In genomic region chr1:112981461-112982233, GRCh38 we compare ENCODE assay signal across 19 cellular contexts.
DNase-seq lines count a peak whose midpoint lies in the region; ATAC-seq lines count a peak whose summit lies in the region.
"Had no signal": no experiment of that assay in that cellular context is flagged by ENCODE, and none has a peak within 500 bp of the region (broad histone marks: within the 10 kb centered on the region; RNA-seq: fewer than 3 reads in every experiment).

No MANE protein-coding gene starts in this region.

- ATAC-seq in GM18511 (IDR thresholded peaks at IDR 0.05; ENCODE audit: unreplicated experiment) (no peak), HG02981 (IDR thresholded peaks at IDR 0.05; ENCODE audit: unreplicated experiment) (no peak)

- peaks cover 31 to 69% (median 48%) of the 10 kb centered on the region in 10 experiments for H3K4me1 ChIP-seq in BLaER1 treated with 17β-estradiol and CSF1 and Interleukin-3, amounts not matched to agents 10 nM and 100 nM

- H3K27me3 Mint-ChIP-seq in dendritic cell treated with granulocyte-macrophage colony-stimulating factor and Interleukin-4, amounts not matched to agents 40 ng/mL and 50 ng/mL, for 4 days, result no peaks in the 10 kb centered on the region
- H3K27me3 Mint-ChIP-seq: activated CD4-positive, alpha-beta memory T cell treated with anti-CD3 and anti-CD28 coated beads, Interleukin-2, amount 10 ng/mL, durations not matched to agents 7 days and 5 days; activated naive CD8-positive, alpha-beta T cell treated with anti-CD3 and anti-CD28 coated beads, Interleukin-2, amount 10 ng/mL, durations not matched to agents 7 days and 5 days; CD4-positive, alpha-beta memory T cell; central memory CD8-positive, alpha-beta T cell had no signal

- peak overlapping the region; percentile 53 for H3K4me3 Mint-ChIP-seq in dendritic cell treated with granulocyte-macrophage colony-stimulating factor and Interleukin-4, amounts not matched to agents 40 ng/mL and 50 ng/mL, for 4 days
- H3K4me3 Mint-ChIP-seq: activated CD4-positive, alpha-beta memory T cell treated with anti-CD3 and anti-CD28 coated beads, Interleukin-2, amount 10 ng/mL, durations not matched to agents 7 days and 5 days; activated naive CD8-positive, alpha-beta T cell treated with anti-CD3 and anti-CD28 coated beads, Interleukin-2, amount 10 ng/mL, durations not matched to agents 7 days and 5 days; CD4-positive, alpha-beta memory T cell; central memory CD8-positive, alpha-beta T cell; T-helper 2 cell treated with Interferon-gamma antibody and Interleukin-4, amounts not matched to agents 5 μg/mL and 100 μg/mL, for 36 hours had no signal

- intact Hi-C loops in dendritic cell treated with granulocyte-macrophage colony-stimulating factor and Interleukin-4, amounts not matched to agents 40 ng/mL and 50 ng/mL, for 4 days (cut with micrococcal nuclease), result loop anchor here (2.0 kb wide), 1 partner anchor 25 kb away; the partner anchor contains the start of gene SLC16A1

- peak overlapping the region in 6 of 11 experiments; percentile 46 to 78 (median 69); a peak in 12 of 22 replicates for H3K27ac ChIP-seq in BLaER1 treated with 17β-estradiol and CSF1 and Interleukin-3, amounts not matched to agents 10 nM and 100 nM
- H3K27ac ChIP-seq: skin epidermis had no signal

- no peak overlapping the region for H3K4me3 ChIP-seq in BLaER1 treated with 17β-estradiol and CSF1 and Interleukin-3, amounts not matched to agents 10 nM and 100 nM
- H3K4me3 ChIP-seq: MG63, skin epidermis had no signal

- peak overlapping the region in 6 of 11 experiments; percentile 23 to 92 (median 82); a peak in 12 of 22 replicates for H3K4me2 ChIP-seq in BLaER1 treated with 17β-estradiol and CSF1 and Interleukin-3, amounts not matched to agents 10 nM and 100 nM
- H3K4me2 ChIP-seq: SK-N-SH had no signal

- no peaks in the 10 kb centered on the region; a peak in 1 of 22 replicates for H4K20me1 ChIP-seq in BLaER1 treated with 17β-estradiol and CSF1 and Interleukin-3, amounts not matched to agents 10 nM and 100 nM

- no peaks in the 10 kb centered on the region for H3K36me3 Mint-ChIP-seq in dendritic cell treated with granulocyte-macrophage colony-stimulating factor and Interleukin-4, amounts not matched to agents 40 ng/mL and 50 ng/mL, for 4 days (ENCODE audit: low read depth)

- H3K27me3 ChIP-seq in BLaER1 treated with 17β-estradiol and CSF1 and Interleukin-3, amounts not matched to agents 10 nM and 100 nM, result no peaks in the 10 kb centered on the region
- H3K27me3 ChIP-seq: MG63 had no signal

- H3K9me3 ChIP-seq in BLaER1 treated with 17β-estradiol and CSF1 and Interleukin-3, amounts not matched to agents 10 nM and 100 nM (replicated peaks in 1 of 11), result no peaks in the 10 kb centered on the region
- H3K9me3 ChIP-seq: MG63, SK-N-SH had no signal

- no peaks in the 10 kb centered on the region for H3K9me3 Mint-ChIP-seq in dendritic cell treated with granulocyte-macrophage colony-stimulating factor and Interleukin-4, amounts not matched to agents 40 ng/mL and 50 ng/mL, for 4 days
- H3K9me3 Mint-ChIP-seq: activated CD4-positive, alpha-beta memory T cell treated with anti-CD3 and anti-CD28 coated beads, Interleukin-2, amount 10 ng/mL, durations not matched to agents 7 days and 5 days; activated naive CD8-positive, alpha-beta T cell treated with anti-CD3 and anti-CD28 coated beads, Interleukin-2, amount 10 ng/mL, durations not matched to agents 7 days and 5 days; CD4-positive, alpha-beta memory T cell; central memory CD8-positive, alpha-beta T cell; T-helper 2 cell treated with Interferon-gamma antibody and Interleukin-4, amounts not matched to agents 5 μg/mL and 100 μg/mL, for 36 hours had no signal

- peak overlapping the region; percentile 84 for H3K27ac Mint-ChIP-seq in dendritic cell treated with granulocyte-macrophage colony-stimulating factor and Interleukin-4, amounts not matched to agents 40 ng/mL and 50 ng/mL, for 4 days
- H3K27ac Mint-ChIP-seq: activated CD4-positive, alpha-beta memory T cell treated with anti-CD3 and anti-CD28 coated beads, Interleukin-2, amount 10 ng/mL, durations not matched to agents 7 days and 5 days; activated naive CD8-positive, alpha-beta T cell treated with anti-CD3 and anti-CD28 coated beads, Interleukin-2, amount 10 ng/mL, durations not matched to agents 7 days and 5 days; CD4-positive, alpha-beta memory T cell; T-helper 2 cell treated with Interferon-gamma antibody and Interleukin-4, amounts not matched to agents 5 μg/mL and 100 μg/mL, for 36 hours had no signal

- H3K9ac ChIP-seq in BLaER1 treated with 17β-estradiol and CSF1 and Interleukin-3, amounts not matched to agents 10 nM and 100 nM, result peak overlapping the region in 6 of 11 experiments; percentile 16 to 61 (median 47); a peak in 6 of 22 replicates
- H3K9ac ChIP-seq: SK-N-SH had no signal

- DNase-seq in GF-D8 (lab: John Stamatoyannopoulos, UW) (peak; percentile 28), NCI-H82 treated with DMSO at 0.1 percent for 48 hours (lab: John Stamatoyannopoulos, UW; ENCODE audit: unreplicated experiment) (peak; percentile 72), retina (no peak), NCI-H526 treated with DMSO at 0.1 percent for 48 hours (lab: John Stamatoyannopoulos, UW) (no peak)
- DNase-seq: activated CD4-positive, alpha-beta memory T cell treated with anti-CD3 and anti-CD28 coated beads, Interleukin-2, amount 10 ng/mL, durations not matched to agents 7 days and 5 days; activated effector memory CD4-positive, alpha-beta T cell treated with anti-CD3 and anti-CD28 coated beads, Interleukin-2, amount 50 U/mL, for 16 hours; activated naive CD8-positive, alpha-beta T cell treated with anti-CD3 and anti-CD28 coated beads, Interleukin-2, amount 10 ng/mL, durations not matched to agents 7 days and 5 days; CD4-positive, alpha-beta memory T cell; MG63; NCI-H2171; SK-N-SH; trophoblast cell had no signal

- H3K36me3 ChIP-seq in BLaER1 treated with 17β-estradiol and CSF1 and Interleukin-3, amounts not matched to agents 10 nM and 100 nM, result peaks cover 1 to 34% (median 18%) of the 10 kb centered on the region in 11 experiments; a peak in 16 of 22 replicates

- peaks cover 39% of the 10 kb centered on the region for H3K4me1 Mint-ChIP-seq in dendritic cell treated with granulocyte-macrophage colony-stimulating factor and Interleukin-4, amounts not matched to agents 40 ng/mL and 50 ng/mL, for 4 days (ENCODE audit: low read depth)
- H3K4me1 Mint-ChIP-seq: activated CD4-positive, alpha-beta memory T cell treated with anti-CD3 and anti-CD28 coated beads, Interleukin-2, amount 10 ng/mL, durations not matched to agents 7 days and 5 days; activated naive CD8-positive, alpha-beta T cell treated with anti-CD3 and anti-CD28 coated beads, Interleukin-2, amount 10 ng/mL, durations not matched to agents 7 days and 5 days; CD4-positive, alpha-beta memory T cell had no signal

Comparison
In these comparisons a context has a peak if more than half of its experiments do, and no peak if none do; other contexts are left out.
1. DNase-seq: peak in GF-D8 (single experiment) and NCI-H82 treated with DMSO at 0.1 percent for 48 hours (single experiment); none in retina (single experiment) and NCI-H526 treated with DMSO at 0.1 percent for 48 hours (single experiment).